ENCODE assay signal across 29 cellular contexts in the genomic region with DNA sequence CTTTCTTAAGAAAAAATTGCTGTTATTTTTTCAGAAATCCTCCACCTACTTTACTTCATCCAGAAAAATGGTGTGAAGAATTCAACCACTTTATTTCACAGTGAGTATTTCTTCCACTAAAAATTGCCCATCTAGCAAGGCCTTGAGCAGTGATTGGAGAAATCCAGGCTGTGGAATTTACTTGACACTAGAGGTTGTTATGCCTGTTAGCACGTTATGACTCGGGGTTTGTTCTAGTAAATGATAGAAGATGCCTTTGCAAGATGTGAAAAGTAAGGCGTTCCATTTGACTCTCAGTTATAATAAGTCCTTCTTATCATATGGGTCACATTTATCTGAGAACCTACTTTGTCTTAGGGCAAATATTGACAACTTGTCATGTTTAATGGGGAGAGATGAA.
"Had no signal": no experiment of that assay in that cellular context is flagged by ENCODE, and none has a peak within 500 bp of the region (broad histone marks: within the 10 kb centered on the region; RNA-seq: fewer than 3 reads in every experiment).

No MANE protein-coding gene starts in this region.

- DNase-seq: activated CD4-positive, alpha-beta T cell treated with anti-CD3 and anti-CD28 coated beads, Interleukin-2, amount 10 ng/mL, durations not matched to agents 24 days and 14 days; activated CD4-positive, alpha-beta T cell treated with anti-CD3 and anti-CD28 coated beads, Interleukin-2, amount 50 U/mL, for 4 hours; activated CD8-positive, alpha-beta T cell treated with anti-CD3 and anti-CD28 coated beads, Interleukin-2, amount 10 ng/mL, durations not matched to agents 7 days and 5 days; activated gamma-delta T cell treated with Interleukin-2 at 50 U/mL for 16 hours; activated naive CD4-positive, alpha-beta T cell treated with anti-CD3 and anti-CD28 coated beads for 36 hours; activated T-cell treated with anti-CD3 and anti-CD28 coated beads, Interleukin-2, amount 50 U/mL, for 24 hours; adrenal gland; anterior cingulate cortex; body of pancreas; NCI-H1092 treated with DMSO at 0.1 percent for 48 hours; NCI-H1417; NCI-H2029; NCI-H2107; NCI-H2171; NCI-H510A; NCI-H526; NCI-H748 treated with DMSO at 0.1 percent for 48 hours; NK-92 treated with Interleukin-12 subunit alpha and Interleukin-12 subunit beta, amount 100 ng/mL, for 24 hours; PC-3; Peyer's patch; RPMI8226; SIG-M5; SW 1271; T-helper 1 cell; T-helper 9 cell; WERI-Rb-1 had no signal

- H3K4me3 ChIP-seq: adrenal gland, body of pancreas, breast epithelium, Peyer's patch had no signal

- H3K27ac ChIP-seq: adrenal gland, body of pancreas, breast epithelium, Peyer's patch, WERI-Rb-1 had no signal

- H3K4me3 Mint-ChIP-seq: activated CD4-positive, alpha-beta T cell treated with anti-CD3 and anti-CD28 coated beads, Interleukin-2, amount 10 ng/mL, durations not matched to agents 24 days and 14 days; activated CD8-positive, alpha-beta T cell treated with anti-CD3 and anti-CD28 coated beads, Interleukin-2, amount 10 ng/mL, durations not matched to agents 7 days and 5 days; activated naive CD4-positive, alpha-beta T cell treated with anti-CD3 and anti-CD28 coated beads for 36 hours; activated T-cell treated with anti-CD3 and anti-CD28 coated beads, Interleukin-2, amount 50 U/mL, for 24 hours had no signal

- H3K27me3 ChIP-seq: adrenal gland, body of pancreas, breast epithelium, Peyer's patch had no signal

- H3K36me3 ChIP-seq: adrenal gland, breast epithelium, Peyer's patch, WERI-Rb-1 had no signal

- H3K9me3 Mint-ChIP-seq: activated naive CD4-positive, alpha-beta T cell treated with anti-CD3 and anti-CD28 coated beads for 36 hours; activated T-cell treated with anti-CD3 and anti-CD28 coated beads, Interleukin-2, amount 50 U/mL, for 24 hours had no signal

- ATAC-seq: activated CD8-positive, alpha-beta T cell treated with anti-CD3 and anti-CD28 coated beads, Interleukin-2, amount 10 ng/mL, durations not matched to agents 7 days and 5 days; activated naive CD4-positive, alpha-beta T cell treated with anti-CD3 and anti-CD28 coated beads, Interleukin-2, amount 50 U/mL, for 72 hours; body of pancreas; PC-3; SK-N-SH treated with all-trans-retinoic acid at 6 μM for 48 hours had no signal

- H3K9me3 ChIP-seq: adrenal gland, body of pancreas, breast epithelium, Peyer's patch had no signal

- H3K4me1 ChIP-seq: adrenal gland, body of pancreas, breast epithelium, Peyer's patch had no signal

- H3K27ac Mint-ChIP-seq: activated CD4-positive, alpha-beta T cell treated with anti-CD3 and anti-CD28 coated beads, Interleukin-2, amount 10 ng/mL, durations not matched to agents 24 days and 14 days; activated CD8-positive, alpha-beta T cell treated with anti-CD3 and anti-CD28 coated beads, Interleukin-2, amount 10 ng/mL, durations not matched to agents 7 days and 5 days; activated naive CD4-positive, alpha-beta T cell treated with anti-CD3 and anti-CD28 coated beads for 36 hours; activated naive CD4-positive, alpha-beta T cell treated with anti-CD3 and anti-CD28 coated beads, Interleukin-2, amount 50 U/mL, for 72 hours; activated T-cell treated with anti-CD3 and anti-CD28 coated beads, Interleukin-2, amount 50 U/mL, for 24 hours had no signal
